25 cellular contexts compared by ENCODE assay signal in the genomic region with DNA sequence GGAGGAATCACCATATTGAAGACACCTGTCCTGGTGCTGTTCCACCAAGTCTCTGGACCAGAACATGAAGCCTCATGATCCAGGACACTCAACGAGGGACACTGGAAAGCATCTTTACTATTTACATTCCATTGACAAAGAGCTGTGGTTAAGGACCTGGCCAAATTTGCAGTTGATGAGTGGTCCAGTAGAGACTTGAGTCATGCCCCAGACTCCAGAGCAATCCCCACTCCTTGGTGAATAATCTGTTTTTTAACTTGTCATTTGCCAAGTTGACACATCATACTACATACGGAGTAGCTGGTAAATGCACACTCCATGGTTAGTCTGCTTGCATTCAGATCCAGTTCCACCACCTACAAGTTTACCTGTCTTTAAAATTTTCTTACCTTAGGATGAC. TPM values are rescaled to one million over a fixed set of nuclear protein-coding genes. Genes with fewer than 3 reads are reported as not detected.
"Had no signal": no experiment of that assay in that cellular context is flagged by ENCODE, and none has a peak within 500 bp of the region (broad histone marks: within the 10 kb centered on the region; RNA-seq: fewer than 3 reads in every experiment).

No MANE protein-coding gene starts in this region.

- H3K4me1 Mint-ChIP-seq: activated CD4-positive, alpha-beta T cell treated with anti-CD3 and anti-CD28 coated beads, Interleukin-2, amount 10 ng/mL, durations not matched to agents 7 days and 5 days had no signal

- H3K4me3 Mint-ChIP-seq: activated CD4-positive, alpha-beta memory T cell treated with anti-CD3 and anti-CD28 coated beads for 36 hours; activated CD4-positive, alpha-beta T cell treated with anti-CD3 and anti-CD28 coated beads, Interleukin-2, amount 10 ng/mL, durations not matched to agents 7 days and 5 days; activated naive CD4-positive, alpha-beta T cell treated with anti-CD3 and anti-CD28 coated beads for 36 hours; activated naive CD8-positive, alpha-beta T cell; activated T-cell treated with anti-CD3 and anti-CD28 coated beads, Interleukin-2, amount 50 U/mL, for 4 hours; T-cell had no signal

- H3K36me3 Mint-ChIP-seq: activated CD4-positive, alpha-beta memory T cell treated with anti-CD3 and anti-CD28 coated beads for 36 hours; activated naive CD8-positive, alpha-beta T cell; brain; T-cell had no signal

- H3K36me3 ChIP-seq: cardiac muscle cell had no signal

- H3K27ac Mint-ChIP-seq: activated CD4-positive, alpha-beta memory T cell treated with anti-CD3 and anti-CD28 coated beads for 36 hours; activated CD4-positive, alpha-beta T cell treated with anti-CD3 and anti-CD28 coated beads, Interleukin-2, amount 10 ng/mL, durations not matched to agents 7 days and 5 days; activated naive CD4-positive, alpha-beta T cell treated with anti-CD3 and anti-CD28 coated beads for 36 hours; activated naive CD8-positive, alpha-beta T cell; brain; T-cell had no signal

- H3K4me3 ChIP-seq: cardiac muscle cell, PC-9 had no signal

- ATAC-seq: activated T-cell treated with anti-CD3 and anti-CD28 coated beads, Interleukin-2, amount 50 U/mL, for 4 hours; T-cell had no signal

- H3K4me2 ChIP-seq: PC-9 had no signal

- DNase-seq: activated CD4-positive, alpha-beta memory T cell treated with anti-CD3 and anti-CD28 coated beads for 36 hours; activated CD4-positive, alpha-beta T cell treated with anti-CD3 and anti-CD28 coated beads, Interleukin-2, amount 10 ng/mL, durations not matched to agents 7 days and 5 days; activated CD4-positive, CD25-positive, alpha-beta regulatory T cell; activated CD8-positive, alpha-beta memory T cell treated with anti-CD3 and anti-CD28 coated beads for 24 hours; activated gamma-delta T cell; activated naive CD4-positive, alpha-beta T cell treated with anti-CD3 and anti-CD28 coated beads for 36 hours; activated T-cell treated with anti-CD3 and anti-CD28 coated beads, Interleukin-2, amount 50 U/mL, for 4 hours; amygdala; MM.1S; NCI-H1105; NCI-H1436; NCI-H1694 treated with DMSO at 0.1 percent for 48 hours; NCI-H2029 treated with DMSO at 0.1 percent for 48 hours; NCI-H446; NCI-H524; PC-9; SIG-M5; T-cell; T-helper 2 cell; T1000 had no signal

- H3K9me3 Mint-ChIP-seq: activated CD4-positive, alpha-beta memory T cell treated with anti-CD3 and anti-CD28 coated beads for 36 hours; activated CD4-positive, alpha-beta T cell treated with anti-CD3 and anti-CD28 coated beads, Interleukin-2, amount 10 ng/mL, durations not matched to agents 7 days and 5 days; activated naive CD4-positive, alpha-beta T cell treated with anti-CD3 and anti-CD28 coated beads for 36 hours; activated T-cell treated with anti-CD3 and anti-CD28 coated beads, Interleukin-2, amount 50 U/mL, for 4 hours had no signal

- H3K27ac ChIP-seq: cardiac muscle cell, PC-9, VCaP had no signal

RNA-seq across cellular contexts. Expression of gene COL6A6, which starts 1.2 kb away (rescaled TPM):
- total RNA-seq: activated CD4-positive, alpha-beta memory T cell treated with anti-CD3 and anti-CD28 coated beads for 36 hours; activated CD4-positive, alpha-beta T cell treated with anti-CD3 and anti-CD28 coated beads, Interleukin-2, amount 10 ng/mL, durations not matched to agents 7 days and 5 days; activated naive CD4-positive, alpha-beta T cell treated with anti-CD3 and anti-CD28 coated beads for 36 hours; activated T-cell treated with anti-CD3 and anti-CD28 coated beads, Interleukin-2, amount 50 U/mL, for 4 hours; PC-9; RPMI7951 had no signal
